In genomic region chr2:97095661-97096060, GRCh38 we compare ENCODE assay signal across 13 cellular contexts. TPM values are rescaled to one million over a fixed set of nuclear protein-coding genes. Genes with fewer than 3 reads are reported as not detected.
A peak's percentile ranks its signal among the peaks of the same experiment; 100 is the strongest.
DNase-seq lines count a peak whose midpoint lies in the region; ATAC-seq, FAIRE-seq and TF ChIP-seq lines count a peak whose summit lies in the region.
"Had no signal": no experiment of that assay in that cellular context is flagged by ENCODE, and none has a peak within 500 bp of the region (broad histone marks: within the 10 kb centered on the region; RNA-seq: fewer than 3 reads in every experiment).

No MANE protein-coding gene starts in this region.

- no peak overlapping the region for H2AK5ac ChIP-seq in H1 (ENCODE audit: low read depth, low read length)

- TF ChIP-seq CTCF in CD8-positive, alpha-beta T cell (IDR thresholded peaks at IDR 0.05) = no peak
- TF ChIP-seq CTCF in H1 (IDR thresholded peaks at IDR 0.05; ENCODE audit: control extremely low read depth in 1 of 3, insufficient read depth in 1 of 3, low read depth in 1 of 3, low read length in 3 of 3) = no peak
- no peak for TF ChIP-seq CTCF in osteocyte (IDR thresholded peaks at IDR 0.05)

- peaks cover 4% of the 10 kb centered on the region; the same call in 1 of the 2 replicates for H3K79me2 ChIP-seq in Karpas-422 (ENCODE audit: low read length)
- no peaks in the 10 kb centered on the region for H3K79me2 ChIP-seq in H1 (ENCODE audit: control insufficient read depth in 1 of 2, insufficient read depth in 2 of 2, low read length in 2 of 2)

- no peak overlapping the region for H3K4ac ChIP-seq in H1 (replicated peaks; ENCODE audit: insufficient read length, low read depth, low read length)

- POLR2A ChIA-PET in CD8-positive, alpha-beta T cell (lab: Charles Lee) = interaction anchor here (1.5 kb wide), 1 partner anchor 133 kb away, joined by 6 read pairs; no protein-coding TSS in a partner anchor
- POLR2A ChIA-PET in H1 (lab: Charles Lee; ENCODE audit: partially characterized antibody) = no interaction called here

- peak overlapping the region; percentile 43 for H3K27ac Mint-ChIP-seq in CD8-positive, alpha-beta T cell
- peak overlapping the region; percentile 79 for H3K27ac Mint-ChIP-seq in osteocyte (ENCODE audit: unreplicated experiment)
- H3K27ac Mint-ChIP-seq: dendritic cell treated with granulocyte-macrophage colony-stimulating factor and Interleukin-4, amounts not matched to agents 40 ng/mL and 50 ng/mL, for 4 days had no signal

- H3K23me2 ChIP-seq in H1 (ENCODE audit: low read depth, low read length) = peaks cover 4% of the 10 kb centered on the region; the same call in 1 of the 2 replicates

- H3K14ac ChIP-seq in H1 (ENCODE audit: insufficient read length) = no peak overlapping the region

- H3K9ac ChIP-seq in Karpas-422 (ENCODE audit: low read length) (peak overlapping the region; percentile 55; the same call in 1 of the 2 replicates), H1 (replicated peaks in 1 of 4; ENCODE audit: extremely low read depth in 1 of 4, low read depth in 3 of 4, low read length in 3 of 4) (no peak overlapping the region)

- no peaks in the 10 kb centered on the region for H3K27me3 ChIP-seq in CD8-positive, alpha-beta T cell (ENCODE audit: insufficient read depth, low read length)
- H3K27me3 ChIP-seq in Karpas-422 (ENCODE audit: low read length) = no peaks in the 10 kb centered on the region
- H3K27me3 ChIP-seq in H1 (replicated peaks in 1 of 4; ENCODE audit: control insufficient read depth in 3 of 4, extremely low read depth in 1 of 4, insufficient read depth in 3 of 4, low read length in 3 of 4) = no peaks in the 10 kb centered on the region
- H3K27me3 ChIP-seq: SJCRH30 had no signal

- H3K4me2 ChIP-seq in Karpas-422 (ENCODE audit: low read depth, low read length, poor library complexity, severe bottlenecking) (peak overlapping the region; percentile 62), H1 (ENCODE audit: insufficient read depth in 1 of 2, low read depth in 2 of 2, low read length in 2 of 2) (peak overlapping the region; percentile 72 to 87)

- H3K27ac ChIP-seq in CD8-positive, alpha-beta T cell (ENCODE audit: low read depth, low read length) = no peak overlapping the region
- no peak overlapping the region for H3K27ac ChIP-seq in Karpas-422 (ENCODE audit: low read length)
- no peak overlapping the region for H3K27ac ChIP-seq in H1 (ENCODE audit: low read depth, low read length)
- H3K27ac ChIP-seq: HL-60, SJCRH30 had no signal

- H4K91ac ChIP-seq in H1 (replicated peaks; ENCODE audit: insufficient read length, low read length) = no peak overlapping the region

- no peak overlapping the region for H2BK15ac ChIP-seq in H1 (ENCODE audit: low read length)

- H3K36me3 ChIP-seq in CD8-positive, alpha-beta T cell (ENCODE audit: insufficient read depth, low read length) = no peaks in the 10 kb centered on the region
- H3K36me3 ChIP-seq in Karpas-422 (ENCODE audit: insufficient read depth, low read length) (no peaks in the 10 kb centered on the region), H1 (ENCODE audit: control insufficient read depth in 2 of 4, insufficient read depth in 4 of 4, low read length in 3 of 4) (no peaks in the 10 kb centered on the region)
- H3K36me3 ChIP-seq: prostate gland, SJCRH30 had no signal

- peaks cover 6% of the 10 kb centered on the region for H3K27me3 Mint-ChIP-seq in CD8-positive, alpha-beta T cell (ENCODE audit: low read depth)
- peaks cover 19% of the 10 kb centered on the region for H3K27me3 Mint-ChIP-seq in osteocyte (ENCODE audit: unreplicated experiment)

- H3K56ac ChIP-seq in H1 (replicated peaks; ENCODE audit: insufficient read length, low read depth, low read length) = no peak overlapping the region

- no peak overlapping the region for H4K8ac ChIP-seq in H1 (ENCODE audit: extremely low read depth, insufficient read depth, low read length)

- no peak for TF ChIP-seq EP300 in H1 (IDR thresholded peaks at IDR 0.05; ENCODE audit: borderline replicate concordance in 1 of 2, low read depth in 2 of 2, low read length in 2 of 2)

- H2BK20ac ChIP-seq in H1 (ENCODE audit: low read length) = no peak overlapping the region

- TF ChIP-seq POLR2A in H1 (IDR thresholded peaks at IDR 0.05; ENCODE audit: control extremely low read depth in 1 of 2, low read depth in 2 of 2, low read length in 2 of 2) = no peak

- TF ChIP-seq RAD21 in H1 (IDR thresholded peaks at IDR 0.05 in 1 of 2, conservative IDR thresholded peaks at IDR 0.05 in 1 of 2; ENCODE audit: low read depth in 2 of 2, low read length in 2 of 2) = no peak

- H3K4me1 ChIP-seq in CD8-positive, alpha-beta T cell (ENCODE audit: insufficient read depth, low read length) = peaks cover 8% of the 10 kb centered on the region
- H3K4me1 ChIP-seq in Karpas-422 (ENCODE audit: low read length) (peaks cover 9% of the 10 kb centered on the region), H1 (replicated peaks in 1 of 4; ENCODE audit: control insufficient read depth in 3 of 4, insufficient read depth in 4 of 4, low read length in 3 of 4) (peaks cover 0 to 7% (median 0%) of the 10 kb centered on the region in 4 experiments; a peak in 2 of 7 replicates)
- H3K4me1 ChIP-seq: SJCRH30 had no signal

- H3K9me3 Mint-ChIP-seq in CD8-positive, alpha-beta T cell = no peaks in the 10 kb centered on the region
- H3K9me3 Mint-ChIP-seq in osteocyte (ENCODE audit: unreplicated experiment) = peaks cover 6% of the 10 kb centered on the region
- H3K9me3 Mint-ChIP-seq: dendritic cell treated with granulocyte-macrophage colony-stimulating factor and Interleukin-4, amounts not matched to agents 40 ng/mL and 50 ng/mL, for 4 days had no signal

- no peak overlapping the region for H2AFZ ChIP-seq in Karpas-422 (ENCODE audit: low read length)
- no peak overlapping the region for H2AFZ ChIP-seq in H1 (ENCODE audit: low read length)

- H3K9me3 ChIP-seq in CD8-positive, alpha-beta T cell (ENCODE audit: low read length) = no peaks in the 10 kb centered on the region
- H3K9me3 ChIP-seq in Karpas-422 (ENCODE audit: low read length) (no peaks in the 10 kb centered on the region), H1 (ENCODE audit: insufficient read depth in 2 of 2, low read depth in 1 of 2, low read length in 1 of 2) (no peaks in the 10 kb centered on the region)
- H3K9me3 ChIP-seq: prostate gland, SJCRH30 had no signal

- DNase-seq in CD8-positive, alpha-beta T cell = no peak
- DNase-seq in Karpas-422 = no peak
- no peak for DNase-seq in H1 (ENCODE audit: low read depth in 1 of 2, low spot score in 2 of 2)
- no peak for DNase-seq in osteocyte (ENCODE audit: extremely low spot score, unreplicated experiment)
- DNase-seq in iPS-NIHi7 (ENCODE audit: extremely low spot score) = no peak
- DNase-seq in HTR-8/SVneo (ENCODE audit: insufficient read length, low spot score) = no peak
- DNase-seq: DMS153, SJCRH30 had no signal

- CTCF ChIA-PET in CD8-positive, alpha-beta T cell (lab: Charles Lee) = no interaction called here
- CTCF ChIA-PET in H1 (lab: Charles Lee; ENCODE audit: partially characterized antibody) = interaction anchor here (0.9 to 1.2 kb wide), 4 partner anchors 9 to 135 kb away, joined by 3 to 5 read pairs (median 4); partner anchors contain the start of gene ANKRD36

- H2BK5ac ChIP-seq in H1 (ENCODE audit: low read depth, low read length) = no peak overlapping the region

- H4K5ac ChIP-seq in H1 (ENCODE audit: insufficient read length, low read depth, low read length) = no peak overlapping the region

- no peaks in the 10 kb centered on the region for H3K36me3 Mint-ChIP-seq in CD8-positive, alpha-beta T cell
- H3K36me3 Mint-ChIP-seq in osteocyte (ENCODE audit: unreplicated experiment) = peaks cover 2% of the 10 kb centered on the region

- H3K9me2 ChIP-seq in Karpas-422 (replicated peaks; ENCODE audit: insufficient read depth, low read length) = no peaks in the 10 kb centered on the region

- intact Hi-C loops in CD8-positive, alpha-beta T cell (cut with DNase I, micrococcal nuclease) = loop anchor here (5.0 kb wide), 2 partner anchors 133 to 238 kb away; partner anchors contain the start of gene ANKRD39 (in 1 of the 2)

- no peak overlapping the region for H3K18ac ChIP-seq in H1 (ENCODE audit: extremely low read depth, low read length)

- no peak for ATAC-seq in CD8-positive, alpha-beta T cell
- no peak for ATAC-seq in HG03442 (IDR thresholded peaks at IDR 0.05; ENCODE audit: unreplicated experiment)
- no peak for ATAC-seq in HG03045 (IDR thresholded peaks at IDR 0.05; ENCODE audit: unreplicated experiment)

- no peaks in the 10 kb centered on the region for H3K79me1 ChIP-seq in H1 (ENCODE audit: low read depth, low read length)

- no peak overlapping the region for H2BK120ac ChIP-seq in H1 (replicated peaks; ENCODE audit: low read depth, low read length)

- H2BK12ac ChIP-seq in H1 (ENCODE audit: low read depth, low read length) = no peak overlapping the region

- H4K20me1 ChIP-seq in Karpas-422 (ENCODE audit: insufficient read depth, low read depth, low read length) = no peaks in the 10 kb centered on the region
- no peaks in the 10 kb centered on the region for H4K20me1 ChIP-seq in H1 (replicated peaks in 1 of 2; ENCODE audit: control insufficient read depth in 1 of 2, insufficient read depth in 2 of 2, low read length in 2 of 2)

- peaks cover 16% of the 10 kb centered on the region for H3K4me1 Mint-ChIP-seq in CD8-positive, alpha-beta T cell (ENCODE audit: low read depth)
- H3K4me1 Mint-ChIP-seq in osteocyte (ENCODE audit: unreplicated experiment) = peaks cover 10% of the 10 kb centered on the region

- peak overlapping the region; percentile 79 for H3K4me3 Mint-ChIP-seq in CD8-positive, alpha-beta T cell
- peak overlapping the region; percentile 77 for H3K4me3 Mint-ChIP-seq in osteocyte (ENCODE audit: unreplicated experiment)

- 73% methylated on average over 12 of the region's 12 CpGs; no CpG with 5 or more reads in 1 of the 2 experiments for WGBS in H1 (ENCODE audit: extremely low coverage in 1 of 2, insufficient coverage in 1 of 2, insufficient read length in 1 of 2, insufficient replicate concordance in 2 of 2, low coverage in 1 of 2, low lambda C conversion rate in 2 of 2, missing lambda C conversion rate in 1 of 2), 2 experiments

- FAIRE-seq in H1 (lab: Jason Lieb, UNC) = no peak
- FAIRE-seq in HTR-8/SVneo (lab: Jason Lieb, UNC) = no peak

- peak overlapping the region; percentile 35 for H3K4me3 ChIP-seq in CD8-positive, alpha-beta T cell (ENCODE audit: low read depth, low read length)
- peak overlapping the region; percentile 60 for H3K4me3 ChIP-seq in Karpas-422 (ENCODE audit: low read length)
- H3K4me3 ChIP-seq in H1 (ENCODE audit: extremely low read depth in 1 of 4, insufficient read depth in 2 of 4, low read depth in 3 of 4, low read length in 4 of 4) = peak overlapping the region; percentile 24 to 56 (median 35); a peak in 6 of 8 replicates

- no peak overlapping the region for H3K23ac ChIP-seq in H1 (ENCODE audit: insufficient read length)

RNA-seq across cellular contexts. Expression of gene FAHD2B, which starts 1.0 kb away (rescaled TPM):
- total RNA-seq in CD8-positive, alpha-beta T cell = 10 to 100 TPM; 33.3 to 33.9 TPM
- 33.0 and 42.8 TPM in 2 replicates for total RNA-seq in Karpas-422 (2014; rRNA removed; shearing (Covaris generic); ENCODE audit: low replicate concordance)
- 36.9 and 39.4 TPM in 2 replicates for total RNA-seq in H1 (2021; fragmentation: NEBNext Ultra II Directional; extraction: Animal tissue kit (Norgen Biotek cat#: 25700))
- polyA plus RNA-seq in H1 (2011; rRNA removed) = 23.5 and 27.5 TPM in 2 replicates
- 34.3 TPM for polyA plus RNA-seq in H1 (2011; cell fraction: cytosol; rRNA removed)
- 54.4 TPM for polyA plus RNA-seq in H1 (2011; cell fraction: nucleus; rRNA removed)
- 24.0 to 38.8 TPM (median 36.0 TPM) in 4 replicates for polyA plus RNA-seq in H1 (2012, experiment 1 of 2)
- 35.1 TPM for polyA plus RNA-seq in H1 (2012, experiment 2 of 2)
- 22.1 TPM for polyA plus RNA-seq in H1 (2013, experiment 1 of 2)
- 20.7 TPM for polyA plus RNA-seq in H1 (2013, experiment 2 of 2)
- polyA minus RNA-seq in H1 (2011; rRNA and poly(A)+ RNA removed) = 30.2 and 38.3 TPM in 2 replicates
- polyA minus RNA-seq in H1 (2011; cell fraction: cytosol; rRNA and poly(A)+ RNA removed) = 21.7 TPM
- polyA minus RNA-seq in H1 (2011; cell fraction: nucleus; rRNA and poly(A)+ RNA removed) = 35.7 TPM
- 26.1 and 27.2 TPM in 2 replicates for total RNA-seq in osteocyte

RNA-seq across cellular contexts. Expression of gene ANKRD36, which starts 17.3 kb away (rescaled TPM):
- 10 to 100 TPM; 49.7 to 51.6 TPM for total RNA-seq in CD8-positive, alpha-beta T cell
- 57.3 and 84.2 TPM in 2 replicates for total RNA-seq in Karpas-422 (2014; rRNA removed; shearing (Covaris generic); ENCODE audit: low replicate concordance)
- total RNA-seq in H1 (2021; fragmentation: NEBNext Ultra II Directional; extraction: Animal tissue kit (Norgen Biotek cat#: 25700)) = 10.7 and 12.3 TPM in 2 replicates
- polyA plus RNA-seq in H1 (2011; rRNA removed) = 2.7 and 3.5 TPM in 2 replicates
- 2.5 TPM for polyA plus RNA-seq in H1 (2011; cell fraction: cytosol; rRNA removed)
- 15.7 TPM for polyA plus RNA-seq in H1 (2011; cell fraction: nucleus; rRNA removed)
- polyA plus RNA-seq in H1 (2012, experiment 1 of 2) = 3.3 to 4.2 TPM (median 3.7 TPM) in 4 replicates
- polyA plus RNA-seq in H1 (2012, experiment 2 of 2) = 0.94 TPM
- 5.4 TPM for polyA plus RNA-seq in H1 (2013, experiment 1 of 2)
- 3.6 TPM for polyA plus RNA-seq in H1 (2013, experiment 2 of 2)
- polyA minus RNA-seq in H1 (2011; rRNA and poly(A)+ RNA removed) = 33.8 and 48.5 TPM in 2 replicates
- 7.2 TPM for polyA minus RNA-seq in H1 (2011; cell fraction: cytosol; rRNA and poly(A)+ RNA removed)
- polyA minus RNA-seq in H1 (2011; cell fraction: nucleus; rRNA and poly(A)+ RNA removed) = 132 TPM
- total RNA-seq in osteocyte = 32.5 and 38.1 TPM in 2 replicates
